ENCODE assay signal across 10 cellular contexts in genomic region chr3:48565591-48566400, GRCh38. TPM values are rescaled to one million over a fixed set of nuclear protein-coding genes. Genes with fewer than 3 reads are reported as not detected.
DNase-seq lines count a peak whose midpoint lies in the region; ATAC-seq and TF ChIP-seq lines count a peak whose summit lies in the region.
"Had no signal": no experiment of that assay in that cellular context is flagged by ENCODE, and none has a peak within 500 bp of the region (broad histone marks: within the 10 kb centered on the region; RNA-seq: fewer than 3 reads in every experiment).

No MANE protein-coding gene starts in this region.

- peak; percentile 44; the same call in 1 of the 2 replicates for ATAC-seq in Panc1
- peak; percentile 63 for ATAC-seq in stimulated activated effector memory CD8-positive, alpha-beta T cell treated with anti-CD3 and anti-CD28 coated beads, Interleukin-12 subunit alpha, Interleukin-12 subunit beta, amount 100 ng/mL, for 72 hours
- no peak for ATAC-seq in HG03095 (IDR thresholded peaks at IDR 0.05; ENCODE audit: unreplicated experiment)
- ATAC-seq: CD8-positive, alpha-beta T cell had no signal

- no TSS peak for BruUV-seq in Panc1 (replicated peaks; lab: Mats Ljungman, UMichigan)

- no peak overlapping the region for H3K27ac ChIP-seq in Panc1 (ENCODE audit: low read length)

- H3K4me3 ChIP-seq in Panc1 (ENCODE audit: low read depth in 2 of 2, low read length in 2 of 2): no peak overlapping the region
- H3K4me3 ChIP-seq: dorsolateral prefrontal cortex had no signal

- CTCF ChIA-PET in Panc1 (lab: Charles Lee): no interaction called here

- H3K36me3 Mint-ChIP-seq in chondrocyte (ENCODE audit: low read depth): peaks cover 4% of the 10 kb centered on the region
- no peaks in the 10 kb centered on the region for H3K36me3 Mint-ChIP-seq in stimulated activated effector memory CD8-positive, alpha-beta T cell treated with anti-CD3 and anti-CD28 coated beads, Interleukin-12 subunit alpha, Interleukin-12 subunit beta, amount 100 ng/mL, for 72 hours
- H3K36me3 Mint-ChIP-seq: CD8-positive, alpha-beta T cell had no signal

- H3K27me3 ChIP-seq in Panc1 (ENCODE audit: control insufficient read depth, insufficient read depth, low read length): no peaks in the 10 kb centered on the region
- H3K27me3 ChIP-seq: dorsolateral prefrontal cortex had no signal

- POLR2A ChIA-PET in Panc1 (lab: Charles Lee): no interaction called here

- H3K9me3 ChIP-seq in Panc1 (ENCODE audit: control insufficient read depth, insufficient read depth, low read depth, low read length): no peaks in the 10 kb centered on the region

- no peaks in the 10 kb centered on the region for H3K27me3 Mint-ChIP-seq in chondrocyte (ENCODE audit: low read depth)

- in situ Hi-C loops in Panc1 (cut with HindIII; ENCODE audit: low pct_unique_long_range_greater_than_20kb, low sequenced_read_pairs): no loop called here

- intact Hi-C loops in Panc1 (cut with micrococcal nuclease; ENCODE audit: unreplicated experiment): no loop called here

- no peak overlapping the region for H3K4me3 Mint-ChIP-seq in chondrocyte (ENCODE audit: unreplicated experiment)
- H3K4me3 Mint-ChIP-seq in stimulated activated effector memory CD8-positive, alpha-beta T cell treated with anti-CD3 and anti-CD28 coated beads, Interleukin-12 subunit alpha, Interleukin-12 subunit beta, amount 100 ng/mL, for 72 hours: peak overlapping the region; percentile 37
- H3K4me3 Mint-ChIP-seq: CD8-positive, alpha-beta T cell had no signal

- no peaks in the 10 kb centered on the region for H3K36me3 ChIP-seq in Panc1 (ENCODE audit: control insufficient read depth, insufficient read depth, low read length)

- peaks cover 11% of the 10 kb centered on the region for H3K4me1 ChIP-seq in Panc1 (ENCODE audit: control insufficient read depth, insufficient read depth, low read length)

- peaks cover 55% of the 10 kb centered on the region for H3K4me1 Mint-ChIP-seq in chondrocyte (ENCODE audit: low read depth)
- H3K4me1 Mint-ChIP-seq in stimulated activated effector memory CD8-positive, alpha-beta T cell treated with anti-CD3 and anti-CD28 coated beads, Interleukin-12 subunit alpha, Interleukin-12 subunit beta, amount 100 ng/mL, for 72 hours: peaks cover 64% of the 10 kb centered on the region

- TF ChIP-seq CTCF in Panc1 (IDR thresholded peaks at IDR 0.05): no peak
- TF ChIP-seq CTCF in chondrocyte (IDR thresholded peaks at IDR 0.05): no peak

- H3K9me3 Mint-ChIP-seq in chondrocyte (ENCODE audit: low read depth): no peaks in the 10 kb centered on the region
- no peaks in the 10 kb centered on the region for H3K9me3 Mint-ChIP-seq in stimulated activated effector memory CD8-positive, alpha-beta T cell treated with anti-CD3 and anti-CD28 coated beads, Interleukin-12 subunit alpha, Interleukin-12 subunit beta, amount 100 ng/mL, for 72 hours
- H3K9me3 Mint-ChIP-seq: CD8-positive, alpha-beta T cell had no signal

- H3K27ac Mint-ChIP-seq in chondrocyte (ENCODE audit: unreplicated experiment): peak overlapping the region; percentile 92
- peak overlapping the region; percentile 82 for H3K27ac Mint-ChIP-seq in stimulated activated effector memory CD8-positive, alpha-beta T cell treated with anti-CD3 and anti-CD28 coated beads, Interleukin-12 subunit alpha, Interleukin-12 subunit beta, amount 100 ng/mL, for 72 hours
- H3K27ac Mint-ChIP-seq: CD8-positive, alpha-beta T cell had no signal

- DNase-seq in activated CD4-positive, alpha-beta T cell treated with anti-CD3 and anti-CD28 coated beads, Interleukin-2, amount 50 U/mL, for 48 hours: peak; percentile 21 to 36
- no peak for DNase-seq in activated CD4-positive, alpha-beta T cell treated with anti-CD3 and anti-CD28 coated beads, Interleukin-2, amount 50 U/mL, for 1 hour
- DNase-seq in Panc1 (ENCODE audit: low read depth, low spot score): no peak
- no peak for DNase-seq in chondrocyte (ENCODE audit: low spot score)
- DNase-seq in stimulated activated effector memory CD8-positive, alpha-beta T cell treated with anti-CD3 and anti-CD28 coated beads, Interleukin-12 subunit alpha, Interleukin-12 subunit beta, amount 100 ng/mL, for 72 hours (ENCODE audit: low spot score in 2 of 2): no peak
- no peak for DNase-seq in NCI-H1417 treated with DMSO at 0.1 percent for 48 hours (lab: John Stamatoyannopoulos, UW)
- DNase-seq in iPS-NIHi11 (ENCODE audit: low spot score): no peak
- DNase-seq: CD8-positive, alpha-beta T cell had no signal

RNA-seq across cellular contexts. Expression of gene UCN2, which starts 2.2 kb away (rescaled TPM):
- total RNA-seq in Panc1 (2021; ENCODE audit: unreplicated experiment) (1.8 TPM), chondrocyte (1.6 to 3.4 TPM (median 3.3 TPM) in 3 replicates)
- 0.64 TPM for polyA plus RNA-seq in Panc1 (2012; ENCODE audit: insufficient read length)
- total RNA-seq: CD8-positive, alpha-beta T cell had no signal

RNA-seq across cellular contexts. Expression of gene PFKFB4, which starts 9.2 kb away (rescaled TPM):
- 6.0 TPM for total RNA-seq in Panc1 (2021; ENCODE audit: unreplicated experiment)
- polyA plus RNA-seq in Panc1 (2012; ENCODE audit: insufficient read length): 13.5 TPM
- total RNA-seq in chondrocyte: 14.6 to 23.2 TPM (median 19.9 TPM) in 3 replicates

RNA-seq across cellular contexts. Expression of gene COL7A1, which starts 29.3 kb away (rescaled TPM):
- total RNA-seq in Panc1 (2021; ENCODE audit: unreplicated experiment) (40.0 TPM), chondrocyte (15.9 to 36.6 TPM (median 36.5 TPM) in 3 replicates)
- 21.8 TPM for polyA plus RNA-seq in Panc1 (2012; ENCODE audit: insufficient read length)

RNA-seq across cellular contexts. Expression of gene UQCRC1, which starts 43.6 kb away (rescaled TPM):
- total RNA-seq in Panc1 (2021; ENCODE audit: unreplicated experiment) (227 TPM), chondrocyte (223 to 258 TPM (median 233 TPM) in 3 replicates)
- polyA plus RNA-seq in Panc1 (2012; ENCODE audit: insufficient read length): 288 TPM

RNA-seq across cellular contexts. Expression of gene TMEM89, which starts 55.8 kb away (rescaled TPM):
- total RNA-seq in Panc1 (2021; ENCODE audit: unreplicated experiment): not detected
- polyA plus RNA-seq in Panc1 (2012; ENCODE audit: insufficient read length): 0.34 TPM
- total RNA-seq in chondrocyte: 0.70 TPM in 1 of 3 replicates, not detected in the others
- total RNA-seq: CD8-positive, alpha-beta T cell; dorsolateral prefrontal cortex had no signal

Comparison
In these comparisons a context has a peak if more than half of its experiments do, and no peak if none do; other contexts are left out.
1. DNase-seq: peak in activated CD4-positive, alpha-beta T cell treated with anti-CD3 and anti-CD28 coated beads, Interleukin-2, amount 50 U/mL, for 48 hours (2 of 2); none in activated CD4-positive, alpha-beta T cell treated with anti-CD3 and anti-CD28 coated beads, Interleukin-2, amount 50 U/mL, for 1 hour (single experiment), Panc1 (single experiment), chondrocyte (single experiment), stimulated activated effector memory CD8-positive, alpha-beta T cell treated with anti-CD3 and anti-CD28 coated beads, Interleukin-12 subunit alpha, Interleukin-12 subunit beta, amount 100 ng/mL, for 72 hours (0 of 2), NCI-H1417 treated with DMSO at 0.1 percent for 48 hours (single experiment) and iPS-NIHi11 (single experiment).